8 cellular contexts compared by ENCODE assay signal in the genomic region with DNA sequence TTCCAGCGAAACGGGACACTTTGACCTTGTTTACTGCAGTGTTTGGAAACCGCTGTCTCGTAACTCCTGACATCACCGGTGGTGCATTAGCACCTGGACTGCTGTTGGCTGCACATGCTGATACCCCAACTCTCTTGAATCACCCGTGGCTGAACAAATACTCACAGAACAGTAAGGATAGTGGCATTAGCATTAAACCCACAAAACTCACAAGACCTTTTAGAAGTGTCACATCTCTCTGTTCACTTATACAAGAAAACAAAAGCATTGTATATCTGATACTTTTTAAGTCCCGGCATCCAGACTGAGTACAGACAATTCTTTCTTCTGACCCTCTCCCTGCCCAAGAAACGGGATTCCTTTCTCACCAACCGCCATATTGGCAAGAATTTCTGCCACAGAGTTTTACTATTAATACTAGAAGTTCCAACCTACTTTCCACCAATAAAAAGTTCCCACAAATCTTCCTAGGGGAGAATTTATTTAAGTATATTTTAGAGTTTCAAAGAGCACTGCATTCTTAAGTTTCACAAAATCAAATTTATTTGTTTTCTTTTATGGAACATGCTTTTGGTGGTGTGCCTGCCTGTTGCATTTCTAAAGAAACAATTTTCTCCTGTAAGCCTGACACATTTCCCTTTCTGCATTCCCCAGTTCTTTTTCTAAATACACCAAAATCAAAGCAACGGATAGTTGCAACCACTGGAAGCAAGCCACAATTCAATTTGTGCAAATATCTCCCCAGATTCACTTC.
DNase-seq lines count a peak whose midpoint lies in the region; ATAC-seq, FAIRE-seq and TF ChIP-seq lines count a peak whose summit lies in the region.

No MANE protein-coding gene starts in this region.

- peaks cover 46% of the 10 kb centered on the region for H3K4me1 Mint-ChIP-seq in osteocyte (ENCODE audit: unreplicated experiment)

- peak overlapping the region; percentile 67 for H3K4me3 Mint-ChIP-seq in osteocyte (ENCODE audit: unreplicated experiment)

- TF ChIP-seq CTCF in osteocyte (IDR thresholded peaks at IDR 0.05) = no peak

- H3K36me3 Mint-ChIP-seq in osteocyte (ENCODE audit: unreplicated experiment) = peaks cover 19% of the 10 kb centered on the region

- H3K27ac Mint-ChIP-seq in osteocyte (ENCODE audit: unreplicated experiment) = peak overlapping the region; percentile 75

- peak overlapping the region; percentile 88 for H3K27ac ChIP-seq in epithelial cell of prostate

- FAIRE-seq in RCC 7860 (lab: Jason Lieb, UNC) = no peak

- no peaks in the 10 kb centered on the region for H3K9me3 Mint-ChIP-seq in osteocyte (ENCODE audit: unreplicated experiment)

- no peak for ATAC-seq in GM21737 (IDR thresholded peaks at IDR 0.05; ENCODE audit: unreplicated experiment)
- no peak for ATAC-seq in GM21515 (IDR thresholded peaks at IDR 0.05; ENCODE audit: unreplicated experiment)
- no peak for ATAC-seq in HG02852 (IDR thresholded peaks at IDR 0.05; ENCODE audit: unreplicated experiment)

- H3K4me3 ChIP-seq in GM08714 (ENCODE audit: low read length) = peak overlapping the region; percentile 70

- DNase-seq in RCC 7860 (ENCODE audit: low spot score) (peak; percentile 57), epithelial cell of prostate (ENCODE audit: low read depth, low spot score) (peak; percentile 62), osteocyte (ENCODE audit: extremely low spot score, unreplicated experiment) (no peak), NCI-H1930 (lab: John Stamatoyannopoulos, UW) (no peak)

- H3K27me3 Mint-ChIP-seq in osteocyte (ENCODE audit: unreplicated experiment) = no peaks in the 10 kb centered on the region

Comparison
In these comparisons a context has a peak if more than half of its experiments do, and no peak if none do; other contexts are left out.
1. DNase-seq: peak in RCC 7860 (single experiment) and epithelial cell of prostate (single experiment); none in osteocyte (single experiment) and NCI-H1930 (0 of 2).